12 cellular contexts compared by ENCODE assay signal in the genomic region with DNA sequence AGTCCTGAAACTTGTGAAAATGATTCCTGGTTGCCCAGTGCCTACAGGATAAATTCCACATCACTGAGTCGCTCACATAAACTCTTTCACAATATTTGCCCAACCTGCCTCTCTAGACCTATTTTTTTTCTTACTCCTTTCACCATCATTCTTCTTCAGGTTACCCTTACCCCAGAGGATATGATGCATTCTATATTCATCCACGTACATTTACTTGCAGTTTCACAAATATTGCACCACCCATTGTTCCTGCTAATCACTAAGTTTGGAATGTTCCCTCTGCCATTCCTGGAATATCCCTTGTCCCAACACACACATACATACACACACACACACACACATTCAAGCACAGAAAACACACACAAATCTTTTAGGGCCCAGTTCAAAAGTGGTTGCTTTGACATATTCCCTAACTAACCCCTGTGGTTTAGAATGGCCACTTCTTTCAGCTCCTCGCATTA.
A peak's percentile ranks its signal among the peaks of the same experiment; 100 is the strongest.
DNase-seq lines count a peak whose midpoint lies in the region; ATAC-seq, FAIRE-seq and TF ChIP-seq lines count a peak whose summit lies in the region.
"Had no signal": no experiment of that assay in that cellular context is flagged by ENCODE, and none has a peak within 500 bp of the region (broad histone marks: within the 10 kb centered on the region; RNA-seq: fewer than 3 reads in every experiment).

No MANE protein-coding gene starts in this region.

- DNase-seq in Right ventricle myocardium superior = no peak
- no peak for DNase-seq in cardiac septum (ENCODE audit: low spot score)
- DNase-seq in body of pancreas = no peak
- peak; percentile 94 for DNase-seq in keratinocyte (ENCODE audit: low read depth, low spot score)
- no peak for DNase-seq in aorta
- no peak for DNase-seq in NCI-H526 treated with DMSO at 0.1 percent for 48 hours (lab: John Stamatoyannopoulos, UW)
- DNase-seq: stimulated activated CD4-positive, alpha-beta T cell treated with anti-CD3 and anti-CD28 coated beads, Interleukin-15, amount 100 ng/mL, for 24 hours; upper lobe of left lung had no signal

- no peaks in the 10 kb centered on the region for H3K9me1 ChIP-seq in keratinocyte (ENCODE audit: control insufficient read depth, extremely low read depth, insufficient read depth, low read length)

- H3K4me1 ChIP-seq in body of pancreas (peaks cover 16% of the 10 kb centered on the region), keratinocyte (ENCODE audit: control insufficient read depth, extremely low read depth, insufficient read depth, low read length) (peaks cover 58% of the 10 kb centered on the region), aorta (ENCODE audit: control insufficient read depth in 1 of 2, insufficient read depth in 2 of 2, low read length in 2 of 2) (peaks cover 3% of the 10 kb centered on the region in 2 donors)
- H3K4me1 ChIP-seq: BLaER1 treated with 17β-estradiol and CSF1 and Interleukin-3, amounts not matched to agents 10 nM and 100 nM had no signal

- H4K20me1 ChIP-seq in keratinocyte (ENCODE audit: control insufficient read depth, extremely low read depth, insufficient read depth, low read length) = no peaks in the 10 kb centered on the region
- H4K20me1 ChIP-seq: BLaER1 treated with 17β-estradiol and CSF1 and Interleukin-3, amounts not matched to agents 10 nM and 100 nM had no signal

- H3K4me3 ChIP-seq in body of pancreas (no peak overlapping the region), keratinocyte (ENCODE audit: control insufficient read depth in 2 of 3, extremely low read depth in 1 of 3, insufficient read depth in 2 of 3, low read depth in 1 of 3, low read length in 3 of 3) (peak overlapping the region in 2 of 3 experiments; percentile 45 to 59), aorta (ENCODE audit: low read length in 2 of 2) (no peak overlapping the region)
- H3K4me3 ChIP-seq: BLaER1 treated with 17β-estradiol and CSF1 and Interleukin-3, amounts not matched to agents 10 nM and 100 nM; upper lobe of left lung had no signal

- 66 to 70% methylated on average over 3 of the region's 3 CpGs for WGBS in body of pancreas, 2 donors
- 49 to 61% methylated on average over 3 of the region's 3 CpGs for WGBS in aorta, 2 donors

- TF ChIP-seq POLR2A in body of pancreas (IDR thresholded peaks at IDR 0.05) = no peak

- ATAC-seq in Right ventricle myocardium superior (ENCODE audit: poor library complexity) (peak; percentile 24), body of pancreas (peak; percentile 36), aorta (ENCODE audit: low FRiP score) (peak; percentile 40), GM21526 (IDR thresholded peaks at IDR 0.05; ENCODE audit: low FRiP score, unreplicated experiment) (no peak), HG02763 (IDR thresholded peaks at IDR 0.05; ENCODE audit: unreplicated experiment) (no peak)

- TF ChIP-seq CTCF in body of pancreas (IDR thresholded peaks at IDR 0.05) (no peak), keratinocyte (optimal IDR thresholded peaks at IDR 0.05 in 1 of 3, IDR thresholded peaks at IDR 0.05 in 1 of 3, conservative IDR thresholded peaks at IDR 0.05 in 1 of 3; ENCODE audit: extremely low read depth in 1 of 3, insufficient read depth in 2 of 3, low read length in 3 of 3) (no peak)

- H3K27me3 ChIP-seq in body of pancreas = no peaks in the 10 kb centered on the region
- H3K27me3 ChIP-seq in keratinocyte (ENCODE audit: control insufficient read depth, extremely low read depth, insufficient read depth, low read length) = no peaks in the 10 kb centered on the region
- no peaks in the 10 kb centered on the region for H3K27me3 ChIP-seq in aorta (ENCODE audit: control insufficient read depth in 1 of 2, insufficient read depth in 2 of 2, low read length in 1 of 2)
- H3K27me3 ChIP-seq: BLaER1 treated with 17β-estradiol and CSF1 and Interleukin-3, amounts not matched to agents 10 nM and 100 nM; upper lobe of left lung had no signal

- intact Hi-C loops in Right ventricle myocardium superior (cut with DNase I) = no loop called here
- intact Hi-C loops in cardiac septum (cut with DNase I) = no loop called here
- intact Hi-C loops in body of pancreas (cut with DNase I) = no loop called here
- intact Hi-C loops in aorta (cut with DNase I) = no loop called here

- no peaks in the 10 kb centered on the region for H3K36me3 ChIP-seq in body of pancreas (replicated peaks in 1 of 2; ENCODE audit: insufficient read depth in 1 of 2, low read depth in 2 of 2)
- no peaks in the 10 kb centered on the region for H3K36me3 ChIP-seq in keratinocyte (ENCODE audit: control insufficient read depth in 2 of 2, extremely low read depth in 1 of 2, insufficient read depth in 2 of 2, low read length in 2 of 2)
- no peaks in the 10 kb centered on the region for H3K36me3 ChIP-seq in aorta (ENCODE audit: control insufficient read depth in 1 of 2, insufficient read depth in 2 of 2, low read length in 1 of 2)
- H3K36me3 ChIP-seq: BLaER1 treated with 17β-estradiol and CSF1 and Interleukin-3, amounts not matched to agents 10 nM and 100 nM; upper lobe of left lung had no signal

- H2AFZ ChIP-seq in keratinocyte (ENCODE audit: control insufficient read depth, low read length) = no peak overlapping the region

- H3K4me2 ChIP-seq in keratinocyte (ENCODE audit: control insufficient read depth, extremely low read depth, insufficient read depth, low read depth, low read length) = peak overlapping the region; percentile 94
- H3K4me2 ChIP-seq: BLaER1 treated with 17β-estradiol and CSF1 and Interleukin-3, amounts not matched to agents 10 nM and 100 nM had no signal

- peak overlapping the region in 2 of 4 donors; percentile 21 to 40 for H3K27ac ChIP-seq in body of pancreas
- peak overlapping the region; percentile 99 for H3K27ac ChIP-seq in keratinocyte (ENCODE audit: control insufficient read depth, insufficient read depth, low read length)
- H3K27ac ChIP-seq in aorta (ENCODE audit: low read depth in 1 of 2, low read length in 2 of 2) = peak overlapping the region in 1 of 2 donors; percentile 69
- H3K27ac ChIP-seq: BLaER1 treated with 17β-estradiol and CSF1 and Interleukin-3, amounts not matched to agents 10 nM and 100 nM had no signal

- H3K9me3 ChIP-seq in body of pancreas (no peaks in the 10 kb centered on the region), keratinocyte (ENCODE audit: control insufficient read depth, low read depth, low read length) (no peaks in the 10 kb centered on the region), aorta (ENCODE audit: control insufficient read depth, low read length) (no peaks in the 10 kb centered on the region)
- H3K9me3 ChIP-seq: upper lobe of left lung had no signal

- H3K9ac ChIP-seq in keratinocyte (ENCODE audit: control insufficient read depth, extremely low read depth, insufficient read depth, low read length) = peak overlapping the region; percentile 89
- H3K9ac ChIP-seq: BLaER1 treated with 17β-estradiol and CSF1 and Interleukin-3, amounts not matched to agents 10 nM and 100 nM had no signal

- no peaks in the 10 kb centered on the region for H3K79me2 ChIP-seq in keratinocyte (ENCODE audit: control insufficient read depth, insufficient read depth, low read length)

- peak; percentile 97 for FAIRE-seq in keratinocyte (lab: Jason Lieb, UNC)
- FAIRE-seq: colon had no signal

- dilution Hi-C loops in keratinocyte (cut with MboI; ENCODE audit: extremely low pct_ligation_motif_present, low sequenced_read_pairs) = no loop called here

Comparison
In these comparisons a context has a peak if more than half of its experiments do, and no peak if none do; other contexts are left out.
1. ATAC-seq: peak in Right ventricle myocardium superior (single experiment), body of pancreas (single experiment) and aorta (single experiment); none in GM21526 (single experiment) and HG02763 (single experiment).
2. H3K4me3 ChIP-seq: peak in keratinocyte (2 of 3); none in body of pancreas (0 of 2) and aorta (0 of 2).